ENCODE assay signal across 8 cellular contexts in genomic region chr2:231181848-231182247, GRCh38. TPM values are rescaled to one million over a fixed set of nuclear protein-coding genes. Genes with fewer than 3 reads are reported as not detected.
A peak's percentile ranks its signal among the peaks of the same experiment; 100 is the strongest.
DNase-seq lines count a peak whose midpoint lies in the region; ATAC-seq and TF ChIP-seq lines count a peak whose summit lies in the region.

No MANE protein-coding gene starts in this region.

- H3K4me1 Mint-ChIP-seq in CD14-positive monocyte = peaks cover 38% of the 10 kb centered on the region
- H3K4me1 Mint-ChIP-seq in effector memory CD8-positive, alpha-beta T cell (ENCODE audit: low read depth in 2 of 2) = peaks cover 8 to 13% of the 10 kb centered on the region in 2 donors

- no peaks in the 10 kb centered on the region for H4K20me1 ChIP-seq in PC-9 (ENCODE audit: insufficient read depth)

- ATAC-seq in GM21528 (IDR thresholded peaks at IDR 0.05; ENCODE audit: low FRiP score, unreplicated experiment) = peak; percentile 48
- ATAC-seq in effector memory CD8-positive, alpha-beta T cell (replicated peaks) = peak; percentile 21

- no TSS peak for BruUV-seq in PC-9 (replicated peaks; lab: Mats Ljungman, UMichigan)

- intact Hi-C loops in CD14-positive monocyte (cut with micrococcal nuclease) (no loop called here), PC-9 (cut with micrococcal nuclease; ENCODE audit: unreplicated experiment) (no loop called here)

- H3K27me3 Mint-ChIP-seq in CD14-positive monocyte (ENCODE audit: low read depth in 3 of 3) = peaks cover 0 to 2% (median 0%) of the 10 kb centered on the region in 3 donors
- no peaks in the 10 kb centered on the region for H3K27me3 Mint-ChIP-seq in effector memory CD8-positive, alpha-beta T cell

- peaks cover 0 to 5% (median 0%) of the 10 kb centered on the region in 7 donors for H3K9me3 Mint-ChIP-seq in CD14-positive monocyte
- no peaks in the 10 kb centered on the region for H3K9me3 Mint-ChIP-seq in effector memory CD8-positive, alpha-beta T cell

- peak; percentile 9 for TF ChIP-seq CTCF in CD14-positive monocyte (IDR thresholded peaks at IDR 0.05)
- no peak for TF ChIP-seq CTCF in parathyroid adenoma (IDR thresholded peaks at IDR 0.05)
- no peak for TF ChIP-seq CTCF in PC-9 (conservative IDR thresholded peaks at IDR 0.05)

- no peak overlapping the region for H3K9ac ChIP-seq in parathyroid adenoma

- H3K27ac ChIP-seq in parathyroid adenoma (no peak overlapping the region), PC-9 (no peak overlapping the region)

- H3K4me1 ChIP-seq in parathyroid adenoma = peaks cover 10% of the 10 kb centered on the region
- H3K4me1 ChIP-seq in PC-9 (replicated peaks; ENCODE audit: insufficient read depth) = no peaks in the 10 kb centered on the region

- no peaks in the 10 kb centered on the region for H3K9me2 ChIP-seq in PC-9 (ENCODE audit: insufficient read depth)

- peak overlapping the region; percentile 56 to 77 (median 68) for H3K27ac Mint-ChIP-seq in CD14-positive monocyte
- H3K27ac Mint-ChIP-seq in effector memory CD8-positive, alpha-beta T cell = no peak overlapping the region

- no peaks in the 10 kb centered on the region for H3K36me3 Mint-ChIP-seq in CD14-positive monocyte
- H3K36me3 Mint-ChIP-seq in effector memory CD8-positive, alpha-beta T cell (ENCODE audit: insufficient read depth) = no peaks in the 10 kb centered on the region

- POLR2A ChIA-PET in PC-9 (lab: Charles Lee; ENCODE audit: unreplicated experiment) = no interaction called here

- CTCF ChIA-PET in PC-9 (lab: Charles Lee) = no interaction called here

- H3K4me2 ChIP-seq in parathyroid adenoma (ENCODE audit: low read length) (no peak overlapping the region), PC-9 (no peak overlapping the region)

- DNase-seq in CD14-positive monocyte (ENCODE audit: low spot score) (peak; percentile 88), MV-4-11 (lab: John Stamatoyannopoulos, UW) (peak; percentile 93), PC-9 (no peak), NCI-H1417 treated with DMSO at 0.1 percent for 48 hours (lab: John Stamatoyannopoulos, UW) (no peak), NCI-H2196 (lab: John Stamatoyannopoulos, UW; ENCODE audit: unreplicated experiment) (no peak)
- no peak for DNase-seq in effector memory CD8-positive, alpha-beta T cell

- H3K36me3 ChIP-seq in parathyroid adenoma (ENCODE audit: control insufficient read depth, insufficient read depth, low read length) (no peaks in the 10 kb centered on the region), PC-9 (ENCODE audit: low read depth) (no peaks in the 10 kb centered on the region)

- H3K27me3 ChIP-seq in parathyroid adenoma (ENCODE audit: control insufficient read depth, insufficient read depth, low read length) (no peaks in the 10 kb centered on the region), PC-9 (ENCODE audit: insufficient read depth, low read depth) (no peaks in the 10 kb centered on the region)

- H3K9me3 ChIP-seq in parathyroid adenoma (ENCODE audit: control insufficient read depth, low read length) (no peaks in the 10 kb centered on the region), PC-9 (ENCODE audit: insufficient read depth, low read depth) (no peaks in the 10 kb centered on the region)

- H3K4me3 Mint-ChIP-seq in CD14-positive monocyte = peak overlapping the region in 1 of 2 donors; percentile 30
- H3K4me3 Mint-ChIP-seq in effector memory CD8-positive, alpha-beta T cell = no peak overlapping the region

- H3F3A ChIP-seq in PC-9 (ENCODE audit: insufficient read depth, low read depth) = 0 out of 2 replicates have a peak, but pooled peaks cover 5% of the 10 kb centered on the region

- H3K79me2 ChIP-seq in parathyroid adenoma (no peaks in the 10 kb centered on the region), PC-9 (ENCODE audit: low read depth) (no peaks in the 10 kb centered on the region)

- peak overlapping the region; percentile 2 for H2AFZ ChIP-seq in parathyroid adenoma
- no peak overlapping the region for H2AFZ ChIP-seq in PC-9

- no peak overlapping the region for H3K4me3 ChIP-seq in parathyroid adenoma (ENCODE audit: low read depth, low read length)
- H3K4me3 ChIP-seq in PC-9 = no peak overlapping the region

RNA-seq across cellular contexts. Expression of gene ARMC9, which starts 16.6 kb away (rescaled TPM):
- polyA plus RNA-seq in CD14-positive monocyte = under 1 TPM in 1 of 2 donors, not detected in 1; 0.27 TPM
- total RNA-seq in PC-9 (2021) = 23.4 and 29.7 TPM in 2 replicates

RNA-seq across cellular contexts. Expression of gene HTR2B, which starts 57.0 kb away (rescaled TPM):
- polyA plus RNA-seq in CD14-positive monocyte = not detected
- not detected in 2 replicates for total RNA-seq in PC-9 (2021)

Comparison
In these comparisons a context has a peak if more than half of its experiments do, and no peak if none do; other contexts are left out.
1. DNase-seq: peak in CD14-positive monocyte (single experiment) and MV-4-11 (single experiment); none in effector memory CD8-positive, alpha-beta T cell (0 of 3), PC-9 (0 of 2), NCI-H1417 treated with DMSO at 0.1 percent for 48 hours (single experiment) and NCI-H2196 (single experiment).
2. H3K27ac Mint-ChIP-seq: peak in CD14-positive monocyte (7 of 7); none in effector memory CD8-positive, alpha-beta T cell (0 of 2).